1 cellular context compared by ENCODE assay signal in genomic region chr1:43669878-43670277, GRCh38.
TF ChIP-seq lines count a peak whose summit lies in the region.

No MANE protein-coding gene starts in this region.

TF ChIP-seq in HepG2, 621 proteins besides CTCF, POLR2A, EP300 and RAD21 (continued from another document):
- TF ChIP-seq GTF2F1 (IDR thresholded peaks at IDR 0.05; ENCODE audit: low read length) (no peak), ZNF160 (CRISPR knock-in tag; IDR thresholded peaks at IDR 0.05) (no peak)
